Comparison of ENCODE assay signal across 1 cellular context in the genomic region with DNA sequence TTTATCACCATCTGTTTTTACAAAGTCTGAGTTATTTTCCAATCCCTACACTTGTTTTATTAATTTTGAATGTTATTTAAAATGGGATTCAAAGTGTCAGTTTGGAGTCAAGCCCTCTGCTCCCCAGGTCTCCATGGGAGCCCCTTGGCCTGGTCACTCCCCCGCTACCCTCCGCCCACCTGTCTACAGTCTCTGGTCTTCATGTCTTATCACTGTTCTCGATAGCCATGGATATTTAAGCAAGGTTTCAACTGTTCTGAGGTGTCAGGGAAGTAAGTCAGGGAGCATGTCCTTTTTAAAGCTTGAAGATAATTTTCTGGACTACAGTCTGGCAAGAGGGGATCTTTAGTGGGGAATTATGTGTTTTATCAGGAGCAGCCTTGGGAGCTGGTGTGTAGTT.
A peak's percentile ranks its signal among the peaks of the same experiment; 100 is the strongest.
TF ChIP-seq lines count a peak whose summit lies in the region.

No MANE protein-coding gene starts in this region.

TF ChIP-seq in K562, 482 proteins besides CTCF, POLR2A, EP300 and RAD21 (continued from another document):
- peak; percentile 73 for TF ChIP-seq EGR1 (conservative IDR thresholded peaks at IDR 0.05)
